2 cellular contexts compared by ENCODE assay signal in genomic region chr17:17810374-17811248, GRCh38.
A peak's percentile ranks its signal among the peaks of the same experiment; 100 is the strongest.
TF ChIP-seq lines count a peak whose summit lies in the region.

No MANE protein-coding gene starts in this region.

TF ChIP-seq in endothelial cell of umbilical vein, 7 proteins besides CTCF, POLR2A, EP300 and RAD21:
- TF ChIP-seq GATA2 (IDR thresholded peaks at IDR 0.05; ENCODE audit: insufficient read depth, insufficient read length, low read depth, low read length), result no peak
- TF ChIP-seq JUN (IDR thresholded peaks at IDR 0.05; ENCODE audit: borderline replicate concordance, insufficient read depth, insufficient read length, low read depth), result no peak
- TF ChIP-seq EZH2 (IDR thresholded peaks at IDR 0.05; ENCODE audit: borderline replicate concordance, low read depth, low read length, severe bottlenecking), result no peak
- TF ChIP-seq POLR2AphosphoS5 (IDR thresholded peaks at IDR 0.05; ENCODE audit: insufficient read depth, low read depth, low read length), result no peak
- TF ChIP-seq MAX (IDR thresholded peaks at IDR 0.05; ENCODE audit: insufficient read depth, insufficient read length), result no peak
- TF ChIP-seq FOS (IDR thresholded peaks at IDR 0.05; ENCODE audit: borderline replicate concordance, insufficient read depth, low read length), result no peak
- TF ChIP-seq MYC (IDR thresholded peaks at IDR 0.05; ENCODE audit: low read depth, low read length), result no peak
TF ChIP-seq in endothelial cell of umbilical vein: peak in this region for 0.

TF ChIP-seq in HepG2, 621 proteins besides CTCF, POLR2A, EP300 and RAD21:
- TF ChIP-seq ZNF619 (CRISPR knock-in tag; IDR thresholded peaks at IDR 0.05) (no peak), RBFOX2 (IDR thresholded peaks at IDR 0.05; ENCODE audit: low read depth, low read length) (peak; percentile 59; the same call in 1 of the 2 replicates), AGO2 (optimal IDR thresholded peaks at IDR 0.05; ENCODE audit: low read depth, low read length) (peak; percentile 95), ATM (IDR thresholded peaks at IDR 0.05; ENCODE audit: borderline replicate concordance) (no peak), RBM39 (IDR thresholded peaks at IDR 0.05; ENCODE audit: low read depth, low read length, poor library complexity, severe bottlenecking) (peak; percentile 71), ZBTB33 (CRISPR knock-in tag; IDR thresholded peaks at IDR 0.05) (peak; percentile 67; the same call in 1 of the 2 replicates), POLR2AphosphoS5 (IDR thresholded peaks at IDR 0.05; ENCODE audit: low read depth, low read length) (peak; percentile 39), ZNF121 (CRISPR knock-in tag; IDR thresholded peaks at IDR 0.05) (no peak), HOXA3 (CRISPR knock-in tag; IDR thresholded peaks at IDR 0.05) (peak; percentile 41; the same call in 1 of the 2 replicates), PCBP2 (optimal IDR thresholded peaks at IDR 0.05; ENCODE audit: low read depth, low read length, poor library complexity, severe bottlenecking) (no peak), SRSF1 (optimal IDR thresholded peaks at IDR 0.05; ENCODE audit: low read depth, low read length) (peak; percentile 50), POLR2G (IDR thresholded peaks at IDR 0.05; ENCODE audit: low read depth, low read length) (peak; percentile 21; the same call in 1 of the 2 replicates), RBM22 (optimal IDR thresholded peaks at IDR 0.05; ENCODE audit: low read length) (peak; percentile 95)
- TF ChIP-seq, protein P1, sequence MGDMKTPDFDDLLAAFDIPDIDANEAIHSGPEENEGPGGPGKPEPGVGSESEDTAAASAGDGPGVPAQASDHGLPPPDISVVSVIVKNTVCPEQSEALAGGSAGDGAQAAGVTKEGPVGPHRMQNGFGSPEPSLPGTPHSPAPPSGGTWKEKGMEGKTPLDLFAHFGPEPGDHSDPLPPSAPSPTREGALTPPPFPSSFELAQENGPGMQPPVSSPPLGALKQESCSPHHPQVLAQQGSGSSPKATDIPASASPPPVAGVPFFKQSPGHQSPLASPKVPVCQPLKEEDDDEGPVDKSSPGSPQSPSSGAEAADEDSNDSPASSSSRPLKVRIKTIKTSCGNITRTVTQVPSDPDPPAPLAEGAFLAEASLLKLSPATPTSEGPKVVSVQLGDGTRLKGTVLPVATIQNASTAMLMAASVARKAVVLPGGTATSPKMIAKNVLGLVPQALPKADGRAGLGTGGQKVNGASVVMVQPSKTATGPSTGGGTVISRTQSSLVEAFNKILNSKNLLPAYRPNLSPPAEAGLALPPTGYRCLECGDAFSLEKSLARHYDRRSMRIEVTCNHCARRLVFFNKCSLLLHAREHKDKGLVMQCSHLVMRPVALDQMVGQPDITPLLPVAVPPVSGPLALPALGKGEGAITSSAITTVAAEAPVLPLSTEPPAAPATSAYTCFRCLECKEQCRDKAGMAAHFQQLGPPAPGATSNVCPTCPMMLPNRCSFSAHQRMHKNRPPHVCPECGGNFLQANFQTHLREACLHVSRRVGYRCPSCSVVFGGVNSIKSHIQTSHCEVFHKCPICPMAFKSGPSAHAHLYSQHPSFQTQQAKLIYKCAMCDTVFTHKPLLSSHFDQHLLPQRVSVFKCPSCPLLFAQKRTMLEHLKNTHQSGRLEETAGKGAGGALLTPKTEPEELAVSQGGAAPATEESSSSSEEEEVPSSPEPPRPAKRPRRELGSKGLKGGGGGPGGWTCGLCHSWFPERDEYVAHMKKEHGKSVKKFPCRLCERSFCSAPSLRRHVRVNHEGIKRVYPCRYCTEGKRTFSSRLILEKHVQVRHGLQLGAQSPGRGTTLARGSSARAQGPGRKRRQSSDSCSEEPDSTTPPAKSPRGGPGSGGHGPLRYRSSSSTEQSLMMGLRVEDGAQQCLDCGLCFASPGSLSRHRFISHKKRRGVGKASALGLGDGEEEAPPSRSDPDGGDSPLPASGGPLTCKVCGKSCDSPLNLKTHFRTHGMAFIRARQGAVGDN (CRISPR knock-in tag; IDR thresholded peaks at IDR 0.05), result peak; percentile 15; the same call in 1 of the 2 replicates
